Comparison of ENCODE assay signal across 8 cellular contexts in genomic region chr1:202143768-202144509, GRCh38. TPM values are rescaled to one million over a fixed set of nuclear protein-coding genes. Genes with fewer than 3 reads are reported as not detected.
DNase-seq lines count a peak whose midpoint lies in the region; ATAC-seq and TF ChIP-seq lines count a peak whose summit lies in the region.

No MANE protein-coding gene starts in this region.

- peak overlapping the region; percentile 90 for H3K27ac Mint-ChIP-seq in stimulated activated naive CD8-positive, alpha-beta T cell treated with anti-CD3 and anti-CD28 coated beads, Interleukin-15, Interleukin-2, amounts not matched to agents 100 ng/mL and 50 ng/mL, for 24 hours

- POLR2A ChIA-PET in PC-3 (lab: Charles Lee; ENCODE audit: unreplicated experiment): no interaction called here

- no peaks in the 10 kb centered on the region for H3K27me3 ChIP-seq in PC-3 (ENCODE audit: low read length)
- H3K27me3 ChIP-seq in breast epithelium: no peaks in the 10 kb centered on the region

- H3K36me3 Mint-ChIP-seq in stimulated activated naive CD8-positive, alpha-beta T cell treated with anti-CD3 and anti-CD28 coated beads, Interleukin-15, Interleukin-2, amounts not matched to agents 100 ng/mL and 50 ng/mL, for 24 hours (ENCODE audit: low read depth): peaks cover 23% of the 10 kb centered on the region

- peak overlapping the region; percentile 96 for H3K4me3 Mint-ChIP-seq in stimulated activated naive CD8-positive, alpha-beta T cell treated with anti-CD3 and anti-CD28 coated beads, Interleukin-15, Interleukin-2, amounts not matched to agents 100 ng/mL and 50 ng/mL, for 24 hours

- no peaks in the 10 kb centered on the region for H3F3A ChIP-seq in PC-3 (ENCODE audit: low read length, unreplicated experiment)

- H3K27ac ChIP-seq in PC-3 (ENCODE audit: low read length): 0 out of 2 replicates have a peak overlapping the region, but pooled peaks have one; percentile 3
- H3K27ac ChIP-seq in breast epithelium: peak overlapping the region; percentile 92 to 98

- peak overlapping the region; percentile 84 for H3K4me3 ChIP-seq in PC-3 (ENCODE audit: low read length)
- H3K4me3 ChIP-seq in breast epithelium: peak overlapping the region; percentile 90 to 98 (median 95)

- peaks cover 37% of the 10 kb centered on the region for H3K79me2 ChIP-seq in PC-3 (ENCODE audit: low read length)

- no peaks in the 10 kb centered on the region for H3K9me3 Mint-ChIP-seq in stimulated activated naive CD8-positive, alpha-beta T cell treated with anti-CD3 and anti-CD28 coated beads, Interleukin-15, Interleukin-2, amounts not matched to agents 100 ng/mL and 50 ng/mL, for 24 hours

- peak; percentile 43 for ATAC-seq in HG02798 (IDR thresholded peaks at IDR 0.05; ENCODE audit: poor library complexity, unreplicated experiment)
- peak; percentile 65 for ATAC-seq in PC-3
- ATAC-seq in left colon: peak; percentile 75

- H3K9me3 ChIP-seq in PC-3 (ENCODE audit: low read length) (no peaks in the 10 kb centered on the region), breast epithelium (no peaks in the 10 kb centered on the region)

- H3K4me1 ChIP-seq in PC-3 (ENCODE audit: insufficient read depth, low read length) (peaks cover 14% of the 10 kb centered on the region; the same call in 1 of the 2 replicates), breast epithelium (peaks cover 0 to 6% of the 10 kb centered on the region in 2 donors)

- H3K27me3 Mint-ChIP-seq in stimulated activated naive CD8-positive, alpha-beta T cell treated with anti-CD3 and anti-CD28 coated beads, Interleukin-15, Interleukin-2, amounts not matched to agents 100 ng/mL and 50 ng/mL, for 24 hours: no peaks in the 10 kb centered on the region

- H3K9ac ChIP-seq in PC-3 (ENCODE audit: low read length): peak overlapping the region; percentile 80

- TF ChIP-seq CTCF in PC-3 (conservative IDR thresholded peaks at IDR 0.05; ENCODE audit: low read depth, low read length): no peak
- no peak for TF ChIP-seq CTCF in breast epithelium (IDR thresholded peaks at IDR 0.05)

- H4K20me1 ChIP-seq in PC-3 (ENCODE audit: low read length): no peaks in the 10 kb centered on the region

- peak; percentile 34 for DNase-seq in stimulated activated CD4-positive, alpha-beta T cell treated with anti-CD3 and anti-CD28 coated beads, Interleukin-4, amount 100 ng/mL, for 1 hour
- DNase-seq in stimulated activated CD4-positive, alpha-beta T cell treated with anti-CD3 and anti-CD28 coated beads, Interleukin-1b, Interleukin-23, amount 100 ng/mL, for 48 hours: no peak
- DNase-seq in PC-3 (no peak), breast epithelium (ENCODE audit: low spot score in 2 of 2) (no peak), left colon (peak in 1 of 2 donors; percentile 49), occipital lobe (lab: John Stamatoyannopoulos, UW) (no peak)

- H3K4me1 Mint-ChIP-seq in stimulated activated naive CD8-positive, alpha-beta T cell treated with anti-CD3 and anti-CD28 coated beads, Interleukin-15, Interleukin-2, amounts not matched to agents 100 ng/mL and 50 ng/mL, for 24 hours (ENCODE audit: low read depth): peaks cover 37% of the 10 kb centered on the region

- BruUV-seq in PC-3 (replicated peaks; lab: Mats Ljungman, UMichigan): TSS peak; percentile 33

- H3K4me2 ChIP-seq in PC-3 (ENCODE audit: low read length): peak overlapping the region; percentile 97

- H3K36me3 ChIP-seq in PC-3 (ENCODE audit: low read depth, low read length) (no peaks in the 10 kb centered on the region), breast epithelium (no peaks in the 10 kb centered on the region)

- H2AFZ ChIP-seq in PC-3 (ENCODE audit: low read length): peak overlapping the region; percentile 98; the same call in 1 of the 2 replicates

- intact Hi-C loops in PC-3 (cut with micrococcal nuclease) (no loop called here), breast epithelium (cut with DNase I; ENCODE audit: low total_unique reads) (no loop called here), left colon (cut with DNase I, micrococcal nuclease) (no loop called here)

- no peaks in the 10 kb centered on the region for H3K9me2 ChIP-seq in PC-3 (replicated peaks; ENCODE audit: low read length)

- CTCF ChIA-PET in PC-3 (lab: Charles Lee): no interaction called here

- TF ChIP-seq POLR2A in breast epithelium (IDR thresholded peaks at IDR 0.05): no peak

RNA-seq across cellular contexts. Expression of gene ARL8A, which starts 0.6 kb away (rescaled TPM):
- total RNA-seq in PC-3 (2014; rRNA removed): 20.4 and 26.4 TPM in 2 replicates
- 10 to 100 TPM; 29.9 to 41.1 (median 34.7) TPM for total RNA-seq in breast epithelium
- 10 to 100 TPM; 45.4 to 49.2 TPM for total RNA-seq in left colon
- 77.0 TPM for total RNA-seq in occipital lobe

RNA-seq across cellular contexts. Expression of gene PTPN7, which starts 16.5 kb away (rescaled TPM):
- total RNA-seq in PC-3 (2014; rRNA removed): not detected in 2 replicates
- total RNA-seq in breast epithelium: 1 to 10 TPM; 1.4 to 4.2 (median 2.9) TPM
- 1 to 10 TPM; 1.8 to 4.7 TPM for total RNA-seq in left colon
- 0.16 TPM for total RNA-seq in occipital lobe

RNA-seq across cellular contexts. Expression of gene GPR37L1, which starts 21.2 kb away (rescaled TPM):
- total RNA-seq in PC-3 (2014; rRNA removed) (0.04 TPM in 1 of 2 replicates, not detected in the other), breast epithelium (not detected), left colon (1 to 10 TPM in 1 of 2 donors, under 1 TPM in 1; 0.76 to 2.1 TPM), occipital lobe (1.1 TPM)

RNA-seq across cellular contexts. Expression of gene LGR6, which starts 49.7 kb away (rescaled TPM):
- total RNA-seq in PC-3 (2014; rRNA removed) (0.23 and 0.26 TPM in 2 replicates), breast epithelium (10 to 100 TPM in 1 of 3 donors, 1 to 10 TPM in 1, not detected in 1; 2.6 to 11.3 TPM), left colon (1 to 10 TPM; 1.1 to 1.9 TPM), occipital lobe (0.62 TPM)
